In the genomic region with DNA sequence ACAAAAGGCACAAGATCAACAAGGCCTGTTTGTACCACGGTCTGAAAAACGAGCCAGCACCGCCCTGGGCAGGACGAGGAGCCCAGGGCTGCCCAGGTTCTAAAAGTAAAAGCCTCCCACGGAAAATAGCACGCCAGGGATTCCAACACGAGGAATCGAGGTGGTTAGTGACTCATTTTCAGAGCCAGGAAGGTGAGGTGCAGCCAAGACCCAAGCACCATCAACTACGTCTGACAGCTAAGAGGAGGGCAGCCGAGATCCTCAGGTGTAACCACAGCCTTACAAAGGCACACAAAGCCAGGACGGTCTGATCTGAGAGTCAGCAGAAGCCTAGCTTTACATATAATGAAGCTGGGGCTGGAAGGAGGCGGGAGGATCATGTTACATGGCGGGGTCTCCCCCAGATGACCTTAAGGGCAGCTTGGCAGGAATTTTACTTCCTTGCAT, we compare ENCODE assay signal across 14 cellular contexts. TPM values are rescaled to one million over a fixed set of nuclear protein-coding genes. Genes with fewer than 3 reads are reported as not detected.
A peak's percentile ranks its signal among the peaks of the same experiment; 100 is the strongest.
DNase-seq lines count a peak whose midpoint lies in the region; ATAC-seq, FAIRE-seq and TF ChIP-seq lines count a peak whose summit lies in the region.
"Had no signal": no experiment of that assay in that cellular context is flagged by ENCODE, and none has a peak within 500 bp of the region (broad histone marks: within the 10 kb centered on the region; RNA-seq: fewer than 3 reads in every experiment).

No MANE protein-coding gene starts in this region.

- POLR2A ChIA-PET in activated CD4-positive, alpha-beta T cell treated with anti-CD3 and anti-CD28 coated beads, Interleukin-2, amount 10 ng/mL, durations not matched to agents 7 days and 5 days (lab: Charles Lee): no interaction called here

- peaks cover 78% of the 10 kb centered on the region for H3K4me1 Mint-ChIP-seq in activated CD4-positive, alpha-beta T cell treated with anti-CD3 and anti-CD28 coated beads, Interleukin-2, amount 10 ng/mL, durations not matched to agents 7 days and 5 days
- H3K4me1 Mint-ChIP-seq in neural progenitor cell: peaks cover 19% of the 10 kb centered on the region

- no peaks in the 10 kb centered on the region for H3K9me3 Mint-ChIP-seq in activated CD4-positive, alpha-beta T cell treated with anti-CD3 and anti-CD28 coated beads, Interleukin-2, amount 10 ng/mL, durations not matched to agents 7 days and 5 days
- peaks cover 3% of the 10 kb centered on the region for H3K9me3 Mint-ChIP-seq in neural progenitor cell

- TF ChIP-seq CTCF in neural progenitor cell (IDR thresholded peaks at IDR 0.05) (no peak), D721Med (IDR thresholded peaks at IDR 0.05; ENCODE audit: insufficient read depth, missing control alignments) (no peak), spleen (IDR thresholded peaks at IDR 0.05 in 8 of 11, conservative IDR thresholded peaks at IDR 0.05 in 3 of 11) (no peak)

- H3K9me3 ChIP-seq in ectodermal cell (ENCODE audit: control insufficient read depth, low read length): no peaks in the 10 kb centered on the region
- no peaks in the 10 kb centered on the region for H3K9me3 ChIP-seq in neural progenitor cell (ENCODE audit: low read depth)
- H3K9me3 ChIP-seq in spleen: no peaks in the 10 kb centered on the region
- H3K9me3 ChIP-seq: gastroesophageal sphincter had no signal

- H3K27ac ChIP-seq in ectodermal cell (ENCODE audit: insufficient read depth, low read depth, low read length, poor library complexity, severe bottlenecking) (peak overlapping the region; percentile 47), neural progenitor cell (no peak overlapping the region), spleen (no peak overlapping the region)
- H3K27ac ChIP-seq: coronary artery had no signal

- no peak for TF ChIP-seq POLR2A in spleen (IDR thresholded peaks at IDR 0.05)

- peak; percentile 50 for ATAC-seq in GM18868 (IDR thresholded peaks at IDR 0.05; ENCODE audit: unreplicated experiment)
- ATAC-seq in HG02840 (IDR thresholded peaks at IDR 0.05; ENCODE audit: low FRiP score, unreplicated experiment): no peak
- ATAC-seq: gastroesophageal sphincter, SK-N-SH treated with all-trans-retinoic acid at 6 μM for 48 hours had no signal

- H3K4me1 ChIP-seq in ectodermal cell (ENCODE audit: control insufficient read depth, insufficient read depth, low read length): peaks cover 12% of the 10 kb centered on the region
- peaks cover 8% of the 10 kb centered on the region for H3K4me1 ChIP-seq in neural progenitor cell
- peaks cover 0 to 22% (median 4%) of the 10 kb centered on the region in 6 donors for H3K4me1 ChIP-seq in spleen

- no peaks in the 10 kb centered on the region for H3K79me2 ChIP-seq in neural progenitor cell (ENCODE audit: low read depth)

- DNase-seq in activated CD4-positive, alpha-beta T cell treated with anti-CD3 and anti-CD28 coated beads, Interleukin-2, amount 10 ng/mL, durations not matched to agents 7 days and 5 days: peak; percentile 31
- peak; percentile 68 for DNase-seq in neural progenitor cell (ENCODE audit: low spot score)
- no peak for DNase-seq in D721Med (ENCODE audit: insufficient read length, low spot score)
- DNase-seq in HUDEP-2 (lab: John Stamatoyannopoulos, UW; ENCODE audit: unreplicated experiment in 76 of 76): no peak
- no peak for DNase-seq in spleen
- DNase-seq: mesenchymal stem cell, NCI-H1105 had no signal

- H3K27ac Mint-ChIP-seq in activated CD4-positive, alpha-beta T cell treated with anti-CD3 and anti-CD28 coated beads, Interleukin-2, amount 10 ng/mL, durations not matched to agents 7 days and 5 days: peak overlapping the region; percentile 84
- peak overlapping the region; percentile 91 for H3K27ac Mint-ChIP-seq in neural progenitor cell

- peaks cover 26% of the 10 kb centered on the region for H3K36me3 Mint-ChIP-seq in activated CD4-positive, alpha-beta T cell treated with anti-CD3 and anti-CD28 coated beads, Interleukin-2, amount 10 ng/mL, durations not matched to agents 7 days and 5 days (ENCODE audit: low read depth)
- no peaks in the 10 kb centered on the region for H3K36me3 Mint-ChIP-seq in neural progenitor cell

- peak overlapping the region; percentile 61 for H3K4me3 Mint-ChIP-seq in activated CD4-positive, alpha-beta T cell treated with anti-CD3 and anti-CD28 coated beads, Interleukin-2, amount 10 ng/mL, durations not matched to agents 7 days and 5 days
- peak overlapping the region; percentile 61 for H3K4me3 Mint-ChIP-seq in neural progenitor cell

- peak overlapping the region; percentile 65 for H2AFZ ChIP-seq in neural progenitor cell (replicated peaks)

- no peaks in the 10 kb centered on the region for H3K27me3 Mint-ChIP-seq in activated CD4-positive, alpha-beta T cell treated with anti-CD3 and anti-CD28 coated beads, Interleukin-2, amount 10 ng/mL, durations not matched to agents 7 days and 5 days
- peaks cover 3% of the 10 kb centered on the region for H3K27me3 Mint-ChIP-seq in neural progenitor cell (ENCODE audit: insufficient read depth, low read depth)

- intact Hi-C loops in spleen (cut with DNase I; ENCODE audit: low total_unique reads): no loop called here

- peak overlapping the region; percentile 29 for H3K4me2 ChIP-seq in neural progenitor cell

- H3K9ac ChIP-seq in neural progenitor cell: no peak overlapping the region

- no peaks in the 10 kb centered on the region for H3K27me3 ChIP-seq in ectodermal cell (ENCODE audit: control insufficient read depth, insufficient read depth, low read length, poor library complexity, severe bottlenecking)
- no peaks in the 10 kb centered on the region for H3K27me3 ChIP-seq in neural progenitor cell
- H3K27me3 ChIP-seq in spleen (replicated peaks in 1 of 7): peaks cover 0 to 24% (median 0%) of the 10 kb centered on the region in 7 donors
- H3K27me3 ChIP-seq: gastroesophageal sphincter had no signal

- 59 to 60% methylated on average over 13 of the region's 13 CpGs for WGBS in ectodermal cell, 2 experiments
- WGBS in spleen, 5 donors: 60 to 74% (median 63%) methylated on average over 13 of the region's 13 CpGs

- FAIRE-seq in D721Med (lab: Jason Lieb, UNC): no peak
- FAIRE-seq: urothelium cell line had no signal

- H3K36me3 ChIP-seq in ectodermal cell (ENCODE audit: control insufficient read depth, insufficient read depth, low read length) (no peaks in the 10 kb centered on the region), neural progenitor cell (no peaks in the 10 kb centered on the region), spleen (no peaks in the 10 kb centered on the region)
- H3K36me3 ChIP-seq: gastroesophageal sphincter had no signal

- H3F3A ChIP-seq in neural progenitor cell (ENCODE audit: low read depth): no peaks in the 10 kb centered on the region

- H3K4me3 ChIP-seq in ectodermal cell (ENCODE audit: insufficient read depth, low read depth, low read length) (no peak overlapping the region), neural progenitor cell (no peak overlapping the region), spleen (no peak overlapping the region)
- H3K4me3 ChIP-seq: coronary artery, gastroesophageal sphincter had no signal

- H4K20me1 ChIP-seq in neural progenitor cell (ENCODE audit: low read depth): no peaks in the 10 kb centered on the region

- CTCF ChIA-PET in activated CD4-positive, alpha-beta T cell treated with anti-CD3 and anti-CD28 coated beads, Interleukin-2, amount 10 ng/mL, durations not matched to agents 7 days and 5 days (lab: Charles Lee): interaction anchor here (1.1 kb wide), 1 partner anchor 174 kb away, joined by 3 read pairs; no protein-coding TSS in a partner anchor

RNA-seq across cellular contexts. Expression of a gene that starts 52.5 kb away (rescaled TPM):
- 10 to 100 TPM; 57.9 to 62.4 TPM for total RNA-seq in activated CD4-positive, alpha-beta T cell treated with anti-CD3 and anti-CD28 coated beads, Interleukin-2, amount 10 ng/mL, durations not matched to agents 7 days and 5 days
- 0.41 TPM for polyA plus RNA-seq in ectodermal cell (2013, experiment 1 of 4)
- polyA plus RNA-seq in ectodermal cell (2013, experiment 2 of 4): 0.27 TPM
- polyA plus RNA-seq in ectodermal cell (2013, experiment 3 of 4): 0.27 TPM
- polyA plus RNA-seq in ectodermal cell (2013, experiment 4 of 4): 0.45 TPM
- 0.32 and 0.59 TPM in 2 replicates for total RNA-seq in neural progenitor cell (ENCODE audit: low replicate concordance)
- 1 to 10 TPM; 1.8 to 8.6 (median 4.5) TPM for total RNA-seq in spleen
- polyA plus RNA-seq in spleen: 1 to 10 TPM in 1 of 3 donors, under 1 TPM in 2; 0.54 to 1.0 (median 0.64) TPM

Comparison
In these comparisons a context has a peak if more than half of its experiments do, and no peak if none do; other contexts are left out.
1. DNase-seq: peak in activated CD4-positive, alpha-beta T cell treated with anti-CD3 and anti-CD28 coated beads, Interleukin-2, amount 10 ng/mL, durations not matched to agents 7 days and 5 days (single experiment) and neural progenitor cell (single experiment); none in D721Med (single experiment), HUDEP-2 (0 of 76) and spleen (single experiment).
2. RNA of a gene that starts 52.5 kb away (total RNA-seq): 57.9 to 62.4 TPM in activated CD4-positive, alpha-beta T cell treated with anti-CD3 and anti-CD28 coated beads, Interleukin-2, amount 10 ng/mL, durations not matched to agents 7 days and 5 days; 1.8 to 8.6 TPM in spleen and 0.32 to 0.59 TPM in neural progenitor cell; every median in the first group is over 4 times any median in the second.